ENCODE assay signal across 12 cellular contexts in the genomic region with DNA sequence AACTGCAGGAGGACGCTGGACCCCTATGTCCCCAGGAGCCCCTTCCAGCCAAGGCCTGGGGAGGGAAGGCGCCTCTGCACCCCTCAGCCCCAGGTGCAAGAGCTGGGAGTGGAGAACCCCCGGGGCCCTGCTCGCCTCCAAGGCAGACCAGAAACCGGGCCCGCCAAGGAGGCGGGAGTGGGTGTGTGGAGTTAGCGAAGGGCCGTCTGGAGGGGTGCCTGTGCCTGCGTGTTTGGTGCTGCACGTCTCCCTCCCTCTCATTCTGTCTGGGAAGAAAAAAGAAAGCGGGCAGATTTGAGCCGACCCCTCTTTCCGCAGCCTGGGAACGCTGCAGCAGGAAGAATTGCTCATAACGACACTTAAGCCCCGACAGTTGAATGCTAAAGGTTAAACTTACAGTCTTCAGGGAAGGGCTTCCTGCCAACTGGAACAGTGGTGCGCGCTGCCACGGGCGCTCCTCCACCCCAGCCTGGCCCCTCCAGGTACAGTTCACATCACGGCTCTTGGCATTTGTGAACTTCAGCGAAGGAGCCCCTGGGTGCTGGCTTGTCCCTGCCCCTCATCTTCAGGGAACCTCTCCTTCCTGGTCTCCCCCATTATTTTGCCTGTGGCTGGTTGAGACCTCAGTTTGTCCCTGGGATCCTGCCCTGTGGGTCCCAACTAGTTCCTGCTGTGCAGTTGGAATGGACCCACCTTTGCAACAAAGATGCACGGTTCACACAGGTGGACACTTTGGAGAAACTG. TPM values are rescaled to one million over a fixed set of nuclear protein-coding genes. Genes with fewer than 3 reads are reported as not detected.
A peak's percentile ranks its signal among the peaks of the same experiment; 100 is the strongest.
DNase-seq lines count a peak whose midpoint lies in the region; ATAC-seq, FAIRE-seq and TF ChIP-seq lines count a peak whose summit lies in the region.
"Had no signal": no experiment of that assay in that cellular context is flagged by ENCODE, and none has a peak within 500 bp of the region (broad histone marks: within the 10 kb centered on the region; RNA-seq: fewer than 3 reads in every experiment).

No MANE protein-coding gene starts in this region.

- no peak overlapping the region for H3K4me3 Mint-ChIP-seq in activated CD8-positive, alpha-beta T cell treated with anti-CD3 and anti-CD28 coated beads, Interleukin-2, amount 10 ng/mL, durations not matched to agents 7 days and 5 days
- H3K4me3 Mint-ChIP-seq: CD4-positive, alpha-beta T cell had no signal

- H3K9ac ChIP-seq in kidney (ENCODE audit: low read length in 2 of 2), result no peak overlapping the region

- H3K4me3 ChIP-seq in cardiac fibroblast (replicated peaks in 1 of 2; ENCODE audit: low read depth in 2 of 2, low read length in 2 of 2), result no peak overlapping the region
- H3K4me3 ChIP-seq in kidney (ENCODE audit: low read length in 2 of 2), result no peak overlapping the region

- H3K27ac Mint-ChIP-seq in activated CD8-positive, alpha-beta T cell treated with anti-CD3 and anti-CD28 coated beads, Interleukin-2, amount 10 ng/mL, durations not matched to agents 7 days and 5 days, result no peak overlapping the region
- H3K27ac Mint-ChIP-seq: CD4-positive, alpha-beta T cell had no signal

- peaks cover 0 to 30% of the 10 kb centered on the region in 2 donors for H3K4me1 ChIP-seq in kidney (ENCODE audit: control insufficient read depth in 1 of 2, insufficient read depth in 1 of 2, low read depth in 1 of 2, low read length in 2 of 2)

- peaks cover 29% of the 10 kb centered on the region for H3K4me1 Mint-ChIP-seq in activated CD8-positive, alpha-beta T cell treated with anti-CD3 and anti-CD28 coated beads, Interleukin-2, amount 10 ng/mL, durations not matched to agents 7 days and 5 days (ENCODE audit: low read depth)

- no peak for FAIRE-seq in kidney (lab: Jason Lieb, UNC)

- no peaks in the 10 kb centered on the region for H3K36me3 Mint-ChIP-seq in activated CD8-positive, alpha-beta T cell treated with anti-CD3 and anti-CD28 coated beads, Interleukin-2, amount 10 ng/mL, durations not matched to agents 7 days and 5 days (ENCODE audit: low read depth)

- peaks cover 82% of the 10 kb centered on the region for H3K27me3 Mint-ChIP-seq in activated CD8-positive, alpha-beta T cell treated with anti-CD3 and anti-CD28 coated beads, Interleukin-2, amount 10 ng/mL, durations not matched to agents 7 days and 5 days (ENCODE audit: low read depth)

- peak overlapping the region; percentile 73 to 85 for H3K27ac ChIP-seq in kidney (ENCODE audit: low read depth in 2 of 2, low read length in 2 of 2)

- no peaks in the 10 kb centered on the region for H3K9me3 Mint-ChIP-seq in activated CD8-positive, alpha-beta T cell treated with anti-CD3 and anti-CD28 coated beads, Interleukin-2, amount 10 ng/mL, durations not matched to agents 7 days and 5 days (ENCODE audit: insufficient read depth)
- H3K9me3 Mint-ChIP-seq: CD4-positive, alpha-beta T cell had no signal

- POLR2A ChIA-PET in activated CD8-positive, alpha-beta T cell treated with anti-CD3 and anti-CD28 coated beads, Interleukin-2, amount 10 ng/mL, durations not matched to agents 7 days and 5 days (lab: Charles Lee), result no interaction called here

- H3K36me3 ChIP-seq in kidney (ENCODE audit: control insufficient read depth in 1 of 2, insufficient read depth in 2 of 2, low read length in 2 of 2), result no peaks in the 10 kb centered on the region

- DNase-seq in GM03348 (ENCODE audit: low spot score) (peak; percentile 24), cardiac fibroblast (ENCODE audit: low read depth in 2 of 2) (peak; percentile 76 to 77), kidney (peak; percentile 73), sciatic nerve (ENCODE audit: low spot score) (peak; percentile 63), NCI-H510A (lab: John Stamatoyannopoulos, UW) (no peak), NCI-H69 (lab: John Stamatoyannopoulos, UW) (no peak), NOMO-1 treated with DMSO at 0.1 percent for 48 hours (lab: John Stamatoyannopoulos, UW; ENCODE audit: unreplicated experiment) (no peak)
- no peak for DNase-seq in activated CD8-positive, alpha-beta T cell treated with anti-CD3 and anti-CD28 coated beads, Interleukin-2, amount 10 ng/mL, durations not matched to agents 7 days and 5 days
- DNase-seq: activated CD4-positive, CD25-positive, alpha-beta regulatory T cell treated with anti-CD3 and anti-CD28 coated beads, Interleukin-2, amount 50 U/mL, for 72 hours; CD4-positive, alpha-beta T cell; NCI-H1417 treated with DMSO at 0.1 percent for 48 hours; stimulated activated CD4-positive, alpha-beta T cell treated with anti-CD3 and anti-CD28 coated beads, Interleukin-4, amount 100 ng/mL, for 1 hour had no signal

- no peaks in the 10 kb centered on the region for H3K9me3 ChIP-seq in kidney (ENCODE audit: control insufficient read depth in 1 of 2, low read length in 2 of 2)

- intact Hi-C loops in kidney (cut with DNase I) (no loop called here), sciatic nerve (cut with DNase I) (no loop called here)

- ATAC-seq in sciatic nerve, result no peak
- no peak for ATAC-seq in activated CD8-positive, alpha-beta T cell treated with anti-CD3 and anti-CD28 coated beads, Interleukin-2, amount 10 ng/mL, durations not matched to agents 7 days and 5 days

- no peak for TF ChIP-seq CTCF in cardiac fibroblast (IDR thresholded peaks at IDR 0.05; ENCODE audit: low read depth, low read length)
- no peak for TF ChIP-seq CTCF in kidney (IDR thresholded peaks at IDR 0.05; ENCODE audit: borderline replicate concordance, extremely low read depth, insufficient read depth)

- CTCF ChIA-PET in activated CD8-positive, alpha-beta T cell treated with anti-CD3 and anti-CD28 coated beads, Interleukin-2, amount 10 ng/mL, durations not matched to agents 7 days and 5 days (lab: Charles Lee), result no interaction called here

RNA-seq across cellular contexts. Expression of gene ZFHX3, which starts 19.2 kb away (rescaled TPM):
- total RNA-seq in kidney (29.3 TPM), sciatic nerve (44.6 TPM)
- 2.3 TPM for polyA plus RNA-seq in kidney (ENCODE audit: insufficient read depth, low read depth, low replicate concordance)
- 1 to 10 TPM; 2.5 to 2.9 TPM for total RNA-seq in activated CD8-positive, alpha-beta T cell treated with anti-CD3 and anti-CD28 coated beads, Interleukin-2, amount 10 ng/mL, durations not matched to agents 7 days and 5 days

Comparison
In these comparisons a context has a peak if more than half of its experiments do, and no peak if none do; other contexts are left out.
1. DNase-seq: peak in GM03348 (single experiment), cardiac fibroblast (2 of 2), kidney (single experiment) and sciatic nerve (single experiment); none in NCI-H510A (single experiment), NCI-H69 (single experiment), activated CD8-positive, alpha-beta T cell treated with anti-CD3 and anti-CD28 coated beads, Interleukin-2, amount 10 ng/mL, durations not matched to agents 7 days and 5 days (single experiment) and NOMO-1 treated with DMSO at 0.1 percent for 48 hours (single experiment).